ENCODE assay signal across 1 cellular context in the genomic region with DNA sequence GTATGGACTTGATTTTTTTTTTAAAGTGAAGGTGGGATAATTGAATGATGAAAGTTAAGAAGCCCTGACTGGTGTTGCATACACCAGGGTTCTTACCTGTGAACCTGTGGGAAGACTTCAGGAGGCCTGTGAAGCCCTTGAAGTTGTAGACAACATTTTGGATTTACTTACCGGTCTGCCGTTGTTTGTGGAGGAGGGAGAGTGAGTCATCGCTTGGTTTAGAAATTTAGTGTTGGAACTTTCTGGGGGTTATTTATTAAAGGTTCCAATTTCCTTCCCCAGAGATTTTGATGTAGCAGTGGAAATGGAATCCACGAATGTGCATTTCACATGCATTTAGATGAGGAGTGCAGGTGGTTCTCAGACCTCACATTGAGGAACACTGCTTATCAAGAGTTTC.
TF ChIP-seq lines count a peak whose summit lies in the region.

No MANE protein-coding gene starts in this region.

TF ChIP-seq in HepG2, 621 proteins besides CTCF, POLR2A, EP300 and RAD21 (continued from another document):
- TF ChIP-seq, protein P1, sequence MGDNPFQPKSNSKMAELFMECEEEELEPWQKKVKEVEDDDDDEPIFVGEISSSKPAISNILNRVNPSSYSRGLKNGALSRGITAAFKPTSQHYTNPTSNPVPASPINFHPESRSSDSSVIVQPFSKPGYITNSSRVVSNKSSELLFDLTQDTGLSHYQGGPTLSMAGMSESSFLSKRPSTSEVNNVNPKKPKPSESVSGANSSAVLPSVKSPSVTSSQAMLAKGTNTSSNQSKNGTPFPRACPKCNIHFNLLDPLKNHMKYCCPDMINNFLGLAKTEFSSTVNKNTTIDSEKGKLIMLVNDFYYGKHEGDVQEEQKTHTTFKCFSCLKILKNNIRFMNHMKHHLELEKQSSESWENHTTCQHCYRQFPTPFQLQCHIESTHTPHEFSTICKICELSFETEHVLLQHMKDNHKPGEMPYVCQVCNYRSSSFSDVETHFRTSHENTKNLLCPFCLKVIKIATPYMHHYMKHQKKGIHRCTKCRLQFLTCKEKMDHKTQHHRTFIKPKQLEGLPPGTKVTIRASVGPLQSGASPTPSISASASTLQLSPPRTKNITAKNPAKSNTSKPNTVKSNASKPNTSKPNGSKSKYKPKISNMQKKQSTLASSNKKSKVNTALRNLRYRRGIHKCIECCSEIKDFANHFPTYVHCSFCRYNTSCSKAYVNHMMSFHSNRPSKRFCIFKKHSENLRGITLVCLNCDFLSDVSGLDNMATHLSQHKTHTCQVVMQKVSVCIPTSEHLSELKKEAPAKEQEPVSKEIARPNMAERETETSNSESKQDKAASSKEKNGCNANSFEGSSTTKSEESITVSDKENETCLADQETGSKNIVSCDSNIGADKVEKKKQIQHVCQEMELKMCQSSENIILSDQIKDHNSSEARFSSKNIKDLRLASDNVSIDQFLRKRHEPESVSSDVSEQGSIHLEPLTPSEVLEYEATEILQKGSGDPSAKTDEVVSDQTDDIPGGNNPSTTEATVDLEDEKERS (CRISPR knock-in tag; IDR thresholded peaks at IDR 0.05) = peak; percentile 26; the same call in 1 of the 2 replicates
- no peak for TF ChIP-seq ATF7-NPFF (CRISPR knock-in tag; IDR thresholded peaks at IDR 0.05; ENCODE audit: low read depth)
- no peak for TF ChIP-seq ZNF674 (CRISPR knock-in tag; IDR thresholded peaks at IDR 0.05; ENCODE audit: low read depth)
- TF ChIP-seq NFIC (IDR thresholded peaks at IDR 0.05; ENCODE audit: low read length) = peak; percentile 34; the same call in 1 of the 2 replicates
- peak; percentile 48; the same call in 1 of the 2 replicates for TF ChIP-seq ETV5 (CRISPR knock-in tag; IDR thresholded peaks at IDR 0.05; ENCODE audit: borderline replicate concordance)
